ENCODE assay signal across 24 cellular contexts in the genomic region with DNA sequence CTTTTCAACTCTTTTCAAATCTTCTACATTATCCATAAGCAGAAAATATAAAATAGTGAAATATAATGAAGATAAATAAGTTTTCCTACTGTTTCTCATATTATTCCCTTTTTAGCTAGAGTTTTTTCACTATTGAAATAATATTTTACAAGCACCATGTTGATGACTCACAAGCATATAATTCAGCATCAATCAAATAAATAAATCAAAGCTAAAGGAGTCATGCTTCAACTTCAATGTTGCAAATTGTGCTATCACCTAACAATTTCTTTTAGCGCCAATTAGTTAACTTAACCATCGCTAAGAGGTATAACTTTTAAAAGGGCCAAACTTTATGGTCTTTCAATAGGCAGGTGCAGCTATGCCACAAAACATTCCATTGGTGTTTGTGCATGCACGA.
"Had no signal": no experiment of that assay in that cellular context is flagged by ENCODE, and none has a peak within 500 bp of the region (broad histone marks: within the 10 kb centered on the region; RNA-seq: fewer than 3 reads in every experiment).

No MANE protein-coding gene starts in this region.

- H3K36me3 ChIP-seq: heart left ventricle, pancreas, suprapubic skin, thyroid gland had no signal

- FAIRE-seq: endometrium, frontal cortex, pancreas, urothelium cell line had no signal

- H3K27ac Mint-ChIP-seq: naive thymus-derived CD4-positive, alpha-beta T cell; progenitor cell of endocrine pancreas; stimulated activated effector memory CD8-positive, alpha-beta T cell treated with anti-CD3 and anti-CD28 coated beads, Interleukin-12 subunit alpha, Interleukin-12 subunit beta, amount 100 ng/mL, for 72 hours; type B pancreatic cell had no signal

- H3K27me3 ChIP-seq: dorsolateral prefrontal cortex, heart left ventricle, pancreas, suprapubic skin, thyroid gland had no signal

- H3K36me3 Mint-ChIP-seq: naive thymus-derived CD4-positive, alpha-beta T cell; stimulated activated effector memory CD8-positive, alpha-beta T cell treated with anti-CD3 and anti-CD28 coated beads, Interleukin-12 subunit alpha, Interleukin-12 subunit beta, amount 100 ng/mL, for 72 hours; type B pancreatic cell had no signal

- H3K4me1 ChIP-seq: heart left ventricle, pancreas, suprapubic skin had no signal

- H3K4me3 Mint-ChIP-seq: naive thymus-derived CD4-positive, alpha-beta T cell; neural crest cell; stimulated activated effector memory CD8-positive, alpha-beta T cell treated with anti-CD3 and anti-CD28 coated beads, Interleukin-12 subunit alpha, Interleukin-12 subunit beta, amount 100 ng/mL, for 72 hours; type B pancreatic cell had no signal

- H3K9me3 ChIP-seq: heart left ventricle, pancreas, suprapubic skin, thyroid gland had no signal

- H3K27ac ChIP-seq: dorsolateral prefrontal cortex, heart left ventricle, pancreas, suprapubic skin, thyroid gland had no signal

- ATAC-seq: esophagus mucosa; heart left ventricle; naive thymus-derived CD4-positive, alpha-beta T cell; pancreas; right cardiac atrium; stimulated activated effector memory CD8-positive, alpha-beta T cell treated with anti-CD3 and anti-CD28 coated beads, Interleukin-12 subunit alpha, Interleukin-12 subunit beta, amount 100 ng/mL, for 72 hours; stimulated activated naive CD8-positive, alpha-beta T cell treated with anti-CD3 and anti-CD28 coated beads, Interleukin-15, Interleukin-2, amounts not matched to agents 100 U/mL and 50 U/mL, for 24 hours had no signal

- H3K27me3 Mint-ChIP-seq: naive thymus-derived CD4-positive, alpha-beta T cell; progenitor cell of endocrine pancreas; type B pancreatic cell had no signal

- DNase-seq: cortex of kidney; dorsolateral prefrontal cortex; effector memory CD4-positive, alpha-beta T cell; heart left ventricle; hippocampal formation; kidney glomerular epithelial cell; mesendoderm; naive thymus-derived CD4-positive, alpha-beta T cell; pancreas; right cardiac atrium; stimulated activated CD4-positive, alpha-beta T cell treated with anti-CD3 and anti-CD28 coated beads, Interleukin-2, amount 100 ng/mL, for 48 hours; stimulated activated CD8-positive, alpha-beta memory T cell treated with anti-CD3 and anti-CD28 coated beads, Interleukin-4, amount 100 ng/mL, for 48 hours; stimulated activated naive CD8-positive, alpha-beta T cell treated with anti-CD3 and anti-CD28 coated beads, Interleukin-15, Interleukin-2, amounts not matched to agents 100 U/mL and 50 U/mL, for 24 hours; thyroid gland had no signal

- H3K4me3 ChIP-seq: dorsolateral prefrontal cortex, heart left ventricle, pancreas, smooth muscle cell, suprapubic skin, thyroid gland had no signal

- H3K4me1 Mint-ChIP-seq: naive thymus-derived CD4-positive, alpha-beta T cell; neural crest cell had no signal

- H3K4me2 ChIP-seq: smooth muscle cell had no signal

- H3K9me3 Mint-ChIP-seq: neural crest cell; stimulated activated effector memory CD8-positive, alpha-beta T cell treated with anti-CD3 and anti-CD28 coated beads, Interleukin-12 subunit alpha, Interleukin-12 subunit beta, amount 100 ng/mL, for 72 hours; type B pancreatic cell had no signal
